In genomic region chr17:47615766-47616424, GRCh38 we compare ENCODE assay signal across 9 cellular contexts. TPM values are rescaled to one million over a fixed set of nuclear protein-coding genes. Genes with fewer than 3 reads are reported as not detected.
DNase-seq lines count a peak whose midpoint lies in the region; ATAC-seq and TF ChIP-seq lines count a peak whose summit lies in the region.
"Had no signal": no experiment of that assay in that cellular context is flagged by ENCODE, and none has a peak within 500 bp of the region (broad histone marks: within the 10 kb centered on the region; RNA-seq: fewer than 3 reads in every experiment).

No MANE protein-coding gene starts in this region.

- no peak overlapping the region for H3K4me3 ChIP-seq in right lobe of liver
- no peak overlapping the region for H3K4me3 ChIP-seq in aorta (ENCODE audit: low read length in 2 of 2)

- peaks cover 53 to 78% of the 10 kb centered on the region in 2 donors for H3K36me3 Mint-ChIP-seq in CD14-positive monocyte

- no peak overlapping the region for H3K27ac ChIP-seq in right lobe of liver
- H3K27ac ChIP-seq in aorta (ENCODE audit: low read depth in 1 of 2, low read length in 2 of 2) = no peak overlapping the region

- TF ChIP-seq POLR2A in right lobe of liver (IDR thresholded peaks at IDR 0.05) = no peak

- 59% methylated on average over 5 of the region's 8 CpGs for WGBS in right lobe of liver (ENCODE audit: insufficient coverage, low coverage, low lambda C conversion rate, missing lambda C conversion rate)
- WGBS in aorta, 2 donors = 66 to 70% methylated on average over 8 of the region's 8 CpGs

- H3K4me1 Mint-ChIP-seq in CD14-positive monocyte = no peaks in the 10 kb centered on the region

- no peak for DNase-seq in CD14-positive monocyte (ENCODE audit: low spot score)
- peak; percentile 42 for DNase-seq in H4 (ENCODE audit: low spot score)
- DNase-seq in NOMO-1 treated with DMSO at 0.1 percent for 48 hours (lab: John Stamatoyannopoulos, UW; ENCODE audit: unreplicated experiment) = peak; percentile 47
- DNase-seq in cerebellar cortex (ENCODE audit: low spot score) = peak; percentile 70
- no peak for DNase-seq in right lobe of liver
- no peak for DNase-seq in aorta
- DNase-seq in HPDE6-E6E7 (ENCODE audit: extremely low spot score) = no peak
- no peak for DNase-seq in stimulated activated CD4-positive, alpha-beta T cell treated with anti-CD3 and anti-CD28 coated beads, Interleukin-1b, Interleukin-23, amount 100 ng/mL, for 48 hours

- H3K4me1 ChIP-seq in right lobe of liver (peaks cover 0 to 16% (median 5%) of the 10 kb centered on the region in 4 donors), aorta (ENCODE audit: control insufficient read depth in 1 of 2, insufficient read depth in 2 of 2, low read length in 2 of 2) (no peaks in the 10 kb centered on the region)

- H3K36me3 ChIP-seq in right lobe of liver = peaks cover 0 to 40% (median 22%) of the 10 kb centered on the region in 4 donors
- H3K36me3 ChIP-seq in aorta (ENCODE audit: control insufficient read depth in 1 of 2, insufficient read depth in 2 of 2, low read length in 1 of 2) = peaks cover 0 to 2% of the 10 kb centered on the region in 2 donors

- no peak overlapping the region for H3K4me3 Mint-ChIP-seq in CD14-positive monocyte
- H3K4me3 Mint-ChIP-seq: IgD-negative memory B cell had no signal

- H3K9me3 ChIP-seq in right lobe of liver (no peaks in the 10 kb centered on the region), aorta (ENCODE audit: control insufficient read depth, low read length) (no peaks in the 10 kb centered on the region)

- peak; percentile 64 to 81 (median 66) for ATAC-seq in right lobe of liver
- ATAC-seq in aorta (ENCODE audit: low FRiP score) = peak; percentile 57

- peak overlapping the region in 1 of 7 donors; percentile 13 for H3K27ac Mint-ChIP-seq in CD14-positive monocyte

- peaks cover 0 to 1% (median 0%) of the 10 kb centered on the region in 3 donors for H3K27me3 Mint-ChIP-seq in CD14-positive monocyte (ENCODE audit: low read depth in 3 of 3)
- H3K27me3 Mint-ChIP-seq: IgD-negative memory B cell had no signal

- intact Hi-C loops in CD14-positive monocyte (cut with micrococcal nuclease) (loop anchor here in 1 of 2 donors (10.0 kb wide), 2 partner anchors 251 to 461 kb away; no protein-coding TSS in a partner anchor), right lobe of liver (cut with DNase I) (loop anchor here in 1 of 2 donors (10.0 kb wide), 1 partner anchor 111 kb away; no protein-coding TSS in a partner anchor), aorta (cut with DNase I) (loop anchor here in 1 of 2 donors (10.0 kb wide), 3 partner anchors 251 to 381 kb away; partner anchors contain the start of gene EFCAB13)

- TF ChIP-seq CTCF in CD14-positive monocyte (IDR thresholded peaks at IDR 0.05) (peak; percentile 82), right lobe of liver (IDR thresholded peaks at IDR 0.05) (peak; percentile 65 to 82 (median 78))

- H3K9me3 Mint-ChIP-seq in CD14-positive monocyte = no peaks in the 10 kb centered on the region
- H3K9me3 Mint-ChIP-seq: IgD-negative memory B cell had no signal

- H3K27me3 ChIP-seq in right lobe of liver = no peaks in the 10 kb centered on the region
- no peaks in the 10 kb centered on the region for H3K27me3 ChIP-seq in aorta (ENCODE audit: control insufficient read depth in 1 of 2, insufficient read depth in 2 of 2, low read length in 1 of 2)

RNA-seq across cellular contexts. Expression of gene KPNB1, which starts 33.8 kb away (rescaled TPM):
- polyA plus RNA-seq in CD14-positive monocyte (10 to 100 TPM in 1 of 2 donors, 1 to 10 TPM in 1; 5.8 to 13.2 TPM), aorta (10 to 100 TPM; 39.4 to 58.9 TPM)
- 381 and 436 TPM in 2 replicates for total RNA-seq in H4 (2014; rRNA removed; shearing (Covaris generic))
- total RNA-seq in right lobe of liver (100 to 1,000 TPM in 2 of 6 experiments, 10 to 100 TPM in 4; 80.8 to 104 (median 94.5) TPM), aorta (100 to 1,000 TPM; 171 to 202 TPM)

Comparison
In these comparisons a context has a peak if more than half of its experiments do, and no peak if none do; other contexts are left out.
1. DNase-seq: peak in H4 (single experiment), NOMO-1 treated with DMSO at 0.1 percent for 48 hours (single experiment) and cerebellar cortex (single experiment); none in CD14-positive monocyte (single experiment), right lobe of liver (0 of 3), aorta (0 of 2), HPDE6-E6E7 (single experiment) and stimulated activated CD4-positive, alpha-beta T cell treated with anti-CD3 and anti-CD28 coated beads, Interleukin-1b, Interleukin-23, amount 100 ng/mL, for 48 hours (single experiment).